13 cellular contexts compared by ENCODE assay signal in genomic region chr2:237290249-237290648, GRCh38.
DNase-seq lines count a peak whose midpoint lies in the region; ATAC-seq, FAIRE-seq and TF ChIP-seq lines count a peak whose summit lies in the region.
"Had no signal": no experiment of that assay in that cellular context is flagged by ENCODE, and none has a peak within 500 bp of the region (broad histone marks: within the 10 kb centered on the region; RNA-seq: fewer than 3 reads in every experiment).

No MANE protein-coding gene starts in this region.

- FAIRE-seq in RCC 7860 (lab: Jason Lieb, UNC): no peak
- FAIRE-seq: GM12878 had no signal

- H4K20me1 ChIP-seq in OCI-LY7 (ENCODE audit: insufficient read depth, low read length): no peaks in the 10 kb centered on the region
- H4K20me1 ChIP-seq: BLaER1 treated with 17β-estradiol and CSF1 and Interleukin-3, amounts not matched to agents 10 nM and 100 nM had no signal

- intact Hi-C loops in heart left ventricle (cut with DNase I): loop anchor here in 4 of 10 donors (2.0 to 5.0 kb wide), 3 partner anchors 25 to 83 kb away; no protein-coding TSS in a partner anchor
- intact Hi-C loops in posterior vena cava (cut with DNase I): no loop called here
- intact Hi-C loops in OCI-LY7 (cut with micrococcal nuclease; ENCODE audit: unreplicated experiment): no loop called here

- peak overlapping the region; percentile 79 for H3K27ac ChIP-seq in RWPE2 (ENCODE audit: poor library complexity, severe bottlenecking)
- peak overlapping the region; percentile 74 to 92 (median 84) for H3K27ac ChIP-seq in heart left ventricle
- H3K27ac ChIP-seq in OCI-LY7 (ENCODE audit: low read depth, low read length, poor library complexity, severe bottlenecking): no peak overlapping the region
- H3K27ac ChIP-seq: WERI-Rb-1 had no signal

- TF ChIP-seq CTCF in RWPE2 (IDR thresholded peaks at IDR 0.05; ENCODE audit: poor library complexity, severe bottlenecking) (no peak), heart left ventricle (IDR thresholded peaks at IDR 0.05) (no peak), OCI-LY7 (conservative IDR thresholded peaks at IDR 0.05; ENCODE audit: low read length) (no peak)

- H2AFZ ChIP-seq in OCI-LY7 (ENCODE audit: low read length): no peak overlapping the region

- H3K4me1 ChIP-seq in RWPE2 (ENCODE audit: insufficient read depth, poor library complexity, severe bottlenecking) (peaks cover 35% of the 10 kb centered on the region), heart left ventricle (peaks cover 0 to 41% (median 27%) of the 10 kb centered on the region in 12 donors), OCI-LY7 (ENCODE audit: insufficient read depth, low read length, poor library complexity, severe bottlenecking) (no peaks in the 10 kb centered on the region)

- WGBS in heart left ventricle, 4 donors: 40 to 44% (median 42%) methylated on average over 12 of the region's 12 CpGs

- CTCF ChIA-PET in OCI-LY7 (lab: Charles Lee; ENCODE audit: unreplicated experiment): no interaction called here

- ATAC-seq in RWPE2 (ENCODE audit: low read depth): no peak
- ATAC-seq in heart left ventricle: peak; percentile 90 to 92 (median 92)
- ATAC-seq in HG03342 (IDR thresholded peaks at IDR 0.05; ENCODE audit: unreplicated experiment): no peak
- ATAC-seq: GM12878 had no signal

- no peaks in the 10 kb centered on the region for H3K36me3 ChIP-seq in RWPE2 (ENCODE audit: low read depth)
- no peaks in the 10 kb centered on the region for H3K36me3 ChIP-seq in heart left ventricle
- no peaks in the 10 kb centered on the region for H3K36me3 ChIP-seq in OCI-LY7 (ENCODE audit: insufficient read depth, low read length)
- H3K36me3 ChIP-seq: BLaER1 treated with 17β-estradiol and CSF1 and Interleukin-3, amounts not matched to agents 10 nM and 100 nM; WERI-Rb-1 had no signal

- H3K4me3 ChIP-seq in RWPE2 (ENCODE audit: severe bottlenecking) (no peak overlapping the region), heart left ventricle (no peak overlapping the region), OCI-LY7 (ENCODE audit: low read depth, low read length, poor library complexity, severe bottlenecking) (no peak overlapping the region)
- H3K4me3 ChIP-seq: GM12878 had no signal

- no peaks in the 10 kb centered on the region for H3K79me2 ChIP-seq in OCI-LY7 (ENCODE audit: insufficient read depth, low read depth, low read length)

- H3K27me3 ChIP-seq in RWPE2 (ENCODE audit: insufficient read depth, poor library complexity, severe bottlenecking) (no peaks in the 10 kb centered on the region), heart left ventricle (no peaks in the 10 kb centered on the region)

- TF ChIP-seq POLR2A in heart left ventricle (IDR thresholded peaks at IDR 0.05): no peak

- DNase-seq in AG08395 (ENCODE audit: low spot score) (peak; percentile 70), RWPE2 (ENCODE audit: low spot score) (no peak), heart left ventricle (peak; percentile 80 to 93 (median 87)), posterior vena cava (ENCODE audit: low spot score) (peak; percentile 95), RCC 7860 (ENCODE audit: low spot score) (no peak), OCI-LY7 (ENCODE audit: low spot score) (no peak)
- no peak for DNase-seq in activated T-cell treated with anti-CD3 and anti-CD28 coated beads, Interleukin-2, amount 50 U/mL, for 1 hour
- DNase-seq: activated naive CD4-positive, alpha-beta T cell treated with Interleukin-2 at 50 U/mL for 16 hours; stimulated activated CD4-positive, alpha-beta T cell treated with anti-CD3 and anti-CD28 coated beads, Interleukin-4, amount 100 ng/mL, for 24 hours; WERI-Rb-1 had no signal

- POLR2A ChIA-PET in OCI-LY7 (lab: Charles Lee): no interaction called here

- H3K9me3 ChIP-seq in RWPE2 (ENCODE audit: severe bottlenecking): no peaks in the 10 kb centered on the region
- peaks cover 0 to 18% (median 0%) of the 10 kb centered on the region in 12 donors for H3K9me3 ChIP-seq in heart left ventricle
- H3K9me3 ChIP-seq in OCI-LY7 (ENCODE audit: low read length): no peaks in the 10 kb centered on the region

- no peaks in the 10 kb centered on the region for H3K9me2 ChIP-seq in OCI-LY7 (ENCODE audit: insufficient read depth, low read length)

- BruUV-seq in OCI-LY7 (replicated peaks; lab: Mats Ljungman, UMichigan): no TSS peak

- no peak overlapping the region for H3K4me2 ChIP-seq in OCI-LY7 (ENCODE audit: low read length)

Comparison
In these comparisons a context has a peak if more than half of its experiments do, and no peak if none do; other contexts are left out.
1. DNase-seq: peak in AG08395 (single experiment), heart left ventricle (5 of 5) and posterior vena cava (single experiment); none in RWPE2 (single experiment), RCC 7860 (single experiment), OCI-LY7 (single experiment) and activated T-cell treated with anti-CD3 and anti-CD28 coated beads, Interleukin-2, amount 50 U/mL, for 1 hour (single experiment).
2. ATAC-seq: peak in heart left ventricle (4 of 4); none in RWPE2 (single experiment) and HG03342 (single experiment).